Comparison of ENCODE assay signal across 19 cellular contexts in the genomic region with DNA sequence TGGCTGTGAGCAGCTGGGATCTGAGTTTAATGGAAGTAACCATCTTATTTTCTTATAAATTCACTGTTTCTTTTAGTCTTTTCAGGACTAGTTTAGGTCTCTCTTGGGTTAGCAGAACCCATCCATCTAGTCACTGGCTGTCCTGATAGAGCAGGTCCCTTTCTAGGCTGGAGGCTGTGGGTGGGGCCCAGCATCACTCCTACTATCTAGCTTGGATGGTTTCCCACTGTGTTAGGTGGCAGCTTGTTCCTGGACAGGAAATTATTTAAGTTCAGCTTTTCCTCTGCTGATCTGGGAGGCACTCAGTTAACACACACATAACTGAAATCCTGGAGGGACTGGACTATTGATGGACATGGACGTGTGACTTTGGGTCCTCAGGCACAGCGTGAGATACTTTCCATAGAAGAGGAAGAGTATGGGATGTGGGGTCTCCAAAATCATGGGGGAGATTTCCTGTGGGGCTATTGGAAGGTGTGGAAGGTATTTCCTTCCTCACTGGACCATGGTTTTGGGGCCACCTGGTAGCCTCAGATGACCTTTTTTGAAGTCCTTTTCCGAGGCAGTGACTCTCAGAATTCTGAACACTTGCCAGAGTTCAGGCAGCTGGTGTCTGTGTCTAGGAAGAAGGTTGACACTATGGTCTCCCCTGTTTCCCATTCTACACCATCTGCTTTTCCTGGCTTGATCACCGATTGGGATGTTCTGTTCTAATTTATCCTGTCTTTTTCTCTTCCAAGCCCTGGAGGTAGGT. TPM values are rescaled to one million over a fixed set of nuclear protein-coding genes. Genes with fewer than 3 reads are reported as not detected.
DNase-seq lines count a peak whose midpoint lies in the region; ATAC-seq and TF ChIP-seq lines count a peak whose summit lies in the region.
"Had no signal": no experiment of that assay in that cellular context is flagged by ENCODE, and none has a peak within 500 bp of the region (broad histone marks: within the 10 kb centered on the region; RNA-seq: fewer than 3 reads in every experiment).

No MANE protein-coding gene starts in this region.

- POLR2A ChIA-PET in activated CD4-positive, alpha-beta memory T cell treated with anti-CD3 and anti-CD28 coated beads for 36 hours (lab: Charles Lee): interaction anchor here (0.6 to 1.2 kb wide), 3 partner anchors 12 to 921 kb away, joined by 3 to 5 read pairs (median 3); no protein-coding TSS in a partner anchor
- POLR2A ChIA-PET in activated CD4-positive, alpha-beta memory T cell treated with anti-CD3 and anti-CD28 coated beads, Interleukin-2, amount 10 ng/mL, durations not matched to agents 7 days and 5 days (lab: Charles Lee): interaction anchor here (1.6 to 13.1 kb wide), 2 partner anchors 14 to 63 kb away, joined by 4 to 120 read pairs; a partner anchor contains a TSS

- no peak overlapping the region for H3K4me3 Mint-ChIP-seq in activated CD4-positive, alpha-beta memory T cell treated with anti-CD3 and anti-CD28 coated beads for 36 hours
- H3K4me3 Mint-ChIP-seq in activated CD4-positive, alpha-beta memory T cell treated with anti-CD3 and anti-CD28 coated beads, Interleukin-2, amount 10 ng/mL, durations not matched to agents 7 days and 5 days: no peak overlapping the region
- H3K4me3 Mint-ChIP-seq in activated T-helper 2 cell treated with anti-CD3 and anti-CD28 coated beads, Interferon-gamma antibody, Interleukin-2, Interleukin-4, amounts not matched to agents 10 μg/mL and 5 μg/mL and 100 μg/mL, durations not matched to agents 14 hours and 24 hours and 36 hours (ENCODE audit: low read depth): no peak overlapping the region
- H3K4me3 Mint-ChIP-seq: activated CD4-positive, alpha-beta T cell treated with anti-CD3 and anti-CD28 coated beads, Interleukin-2, amount 10 ng/mL, durations not matched to agents 24 days and 14 days; activated naive CD4-positive, alpha-beta T cell treated with anti-CD3 and anti-CD28 coated beads, Interleukin-2, amount 50 U/mL, for 24 hours; brain had no signal

- ATAC-seq in HG03095 (IDR thresholded peaks at IDR 0.05; ENCODE audit: unreplicated experiment): no peak

- no peaks in the 10 kb centered on the region for H3K36me3 Mint-ChIP-seq in activated CD4-positive, alpha-beta memory T cell treated with anti-CD3 and anti-CD28 coated beads for 36 hours
- no peaks in the 10 kb centered on the region for H3K36me3 Mint-ChIP-seq in activated CD4-positive, alpha-beta memory T cell treated with anti-CD3 and anti-CD28 coated beads, Interleukin-2, amount 10 ng/mL, durations not matched to agents 7 days and 5 days (ENCODE audit: low read depth)
- H3K36me3 Mint-ChIP-seq in activated T-helper 2 cell treated with anti-CD3 and anti-CD28 coated beads, Interferon-gamma antibody, Interleukin-2, Interleukin-4, amounts not matched to agents 10 μg/mL and 5 μg/mL and 100 μg/mL, durations not matched to agents 14 hours and 24 hours and 36 hours (ENCODE audit: low read depth): no peaks in the 10 kb centered on the region
- H3K36me3 Mint-ChIP-seq: activated naive CD4-positive, alpha-beta T cell treated with anti-CD3 and anti-CD28 coated beads, Interleukin-2, amount 50 U/mL, for 24 hours; brain had no signal

- peaks cover 44% of the 10 kb centered on the region for H3K4me1 Mint-ChIP-seq in activated CD4-positive, alpha-beta memory T cell treated with anti-CD3 and anti-CD28 coated beads for 36 hours (ENCODE audit: low read depth)
- peaks cover 69% of the 10 kb centered on the region for H3K4me1 Mint-ChIP-seq in activated CD4-positive, alpha-beta memory T cell treated with anti-CD3 and anti-CD28 coated beads, Interleukin-2, amount 10 ng/mL, durations not matched to agents 7 days and 5 days
- H3K4me1 Mint-ChIP-seq in activated T-helper 2 cell treated with anti-CD3 and anti-CD28 coated beads, Interferon-gamma antibody, Interleukin-2, Interleukin-4, amounts not matched to agents 10 μg/mL and 5 μg/mL and 100 μg/mL, durations not matched to agents 14 hours and 24 hours and 36 hours (ENCODE audit: low read depth): peaks cover 19% of the 10 kb centered on the region

- TF ChIP-seq POLR2A in transverse colon (IDR thresholded peaks at IDR 0.05): no peak

- no peaks in the 10 kb centered on the region for H3K9me3 Mint-ChIP-seq in activated CD4-positive, alpha-beta memory T cell treated with anti-CD3 and anti-CD28 coated beads for 36 hours
- no peaks in the 10 kb centered on the region for H3K9me3 Mint-ChIP-seq in activated CD4-positive, alpha-beta memory T cell treated with anti-CD3 and anti-CD28 coated beads, Interleukin-2, amount 10 ng/mL, durations not matched to agents 7 days and 5 days
- H3K9me3 Mint-ChIP-seq in activated T-helper 2 cell treated with anti-CD3 and anti-CD28 coated beads, Interferon-gamma antibody, Interleukin-2, Interleukin-4, amounts not matched to agents 10 μg/mL and 5 μg/mL and 100 μg/mL, durations not matched to agents 14 hours and 24 hours and 36 hours: no peaks in the 10 kb centered on the region
- H3K9me3 Mint-ChIP-seq: activated CD4-positive, alpha-beta T cell treated with anti-CD3 and anti-CD28 coated beads, Interleukin-2, amount 10 ng/mL, durations not matched to agents 24 days and 14 days; activated naive CD4-positive, alpha-beta T cell treated with anti-CD3 and anti-CD28 coated beads, Interleukin-2, amount 50 U/mL, for 24 hours had no signal

- in situ Hi-C loops in transverse colon (cut with MboI; ENCODE audit: low pct_ligation_motif_present in 1 of 4, low pct_unique_long_range_greater_than_20kb in 1 of 4, low sequenced_read_pairs in 3 of 4): no loop called here

- H3K27me3 ChIP-seq in transverse colon: no peaks in the 10 kb centered on the region
- H3K27me3 ChIP-seq: Peyer's patch, thyroid gland had no signal

- no peak overlapping the region for H3K27ac Mint-ChIP-seq in activated CD4-positive, alpha-beta memory T cell treated with anti-CD3 and anti-CD28 coated beads for 36 hours
- no peak overlapping the region for H3K27ac Mint-ChIP-seq in activated CD4-positive, alpha-beta memory T cell treated with anti-CD3 and anti-CD28 coated beads, Interleukin-2, amount 10 ng/mL, durations not matched to agents 7 days and 5 days
- no peak overlapping the region for H3K27ac Mint-ChIP-seq in activated T-helper 2 cell treated with anti-CD3 and anti-CD28 coated beads, Interferon-gamma antibody, Interleukin-2, Interleukin-4, amounts not matched to agents 10 μg/mL and 5 μg/mL and 100 μg/mL, durations not matched to agents 14 hours and 24 hours and 36 hours
- H3K27ac Mint-ChIP-seq: activated CD4-positive, alpha-beta T cell treated with anti-CD3 and anti-CD28 coated beads, Interleukin-2, amount 10 ng/mL, durations not matched to agents 24 days and 14 days; activated naive CD4-positive, alpha-beta T cell treated with anti-CD3 and anti-CD28 coated beads, Interleukin-2, amount 50 U/mL, for 24 hours had no signal

- TF ChIP-seq EP300 in transverse colon (IDR thresholded peaks at IDR 0.05; ENCODE audit: low read depth): no peak

- no peak overlapping the region for H3K4me3 ChIP-seq in transverse colon
- H3K4me3 ChIP-seq: Peyer's patch, thyroid gland had no signal

- no peaks in the 10 kb centered on the region for H3K9me3 ChIP-seq in transverse colon
- H3K9me3 ChIP-seq: Peyer's patch, thyroid gland had no signal

- no peaks in the 10 kb centered on the region for H3K27me3 Mint-ChIP-seq in activated CD4-positive, alpha-beta memory T cell treated with anti-CD3 and anti-CD28 coated beads for 36 hours
- no peaks in the 10 kb centered on the region for H3K27me3 Mint-ChIP-seq in activated CD4-positive, alpha-beta memory T cell treated with anti-CD3 and anti-CD28 coated beads, Interleukin-2, amount 10 ng/mL, durations not matched to agents 7 days and 5 days
- H3K27me3 Mint-ChIP-seq in activated T-helper 2 cell treated with anti-CD3 and anti-CD28 coated beads, Interferon-gamma antibody, Interleukin-2, Interleukin-4, amounts not matched to agents 10 μg/mL and 5 μg/mL and 100 μg/mL, durations not matched to agents 14 hours and 24 hours and 36 hours (ENCODE audit: low read depth): peaks cover 42% of the 10 kb centered on the region
- H3K27me3 Mint-ChIP-seq: activated naive CD4-positive, alpha-beta T cell treated with anti-CD3 and anti-CD28 coated beads, Interleukin-2, amount 50 U/mL, for 24 hours; brain had no signal

- peak overlapping the region; percentile 70 for H3K27ac ChIP-seq in caudate nucleus (ENCODE audit: low read depth, low read length)
- H3K27ac ChIP-seq in transverse colon: peak overlapping the region in 2 of 4 donors; percentile 3 to 6
- H3K27ac ChIP-seq: 22Rv1, Peyer's patch had no signal

- H3K4me1 ChIP-seq in transverse colon: peaks cover 8 to 78% (median 40%) of the 10 kb centered on the region in 4 donors
- H3K4me1 ChIP-seq: Peyer's patch had no signal

- intact Hi-C loops in activated CD4-positive, alpha-beta memory T cell treated with anti-CD3 and anti-CD28 coated beads for 36 hours (cut with micrococcal nuclease): no loop called here
- intact Hi-C loops in transverse colon (cut with DNase I; ENCODE audit: low total_unique reads): no loop called here
- intact Hi-C loops in activated T-helper 2 cell treated with anti-CD3 and anti-CD28 coated beads, Interferon-gamma antibody, Interleukin-2, Interleukin-4, amounts not matched to agents 10 μg/mL and 5 μg/mL and 100 μg/mL, durations not matched to agents 14 hours and 24 hours and 36 hours (cut with micrococcal nuclease): no loop called here

- WGBS in transverse colon (ENCODE audit: low coverage in 1 of 2), 2 donors: 75 to 76% methylated on average over 2 to 4 of the region's 4 CpGs

- TF ChIP-seq CTCF in transverse colon (IDR thresholded peaks at IDR 0.05): no peak

- H3K36me3 ChIP-seq in transverse colon: no peaks in the 10 kb centered on the region
- H3K36me3 ChIP-seq: Peyer's patch, thyroid gland had no signal

- peak; percentile 5 for DNase-seq in activated CD4-positive, alpha-beta memory T cell treated with anti-CD3 and anti-CD28 coated beads for 36 hours
- DNase-seq in activated CD4-positive, alpha-beta memory T cell treated with anti-CD3 and anti-CD28 coated beads, Interleukin-2, amount 10 ng/mL, durations not matched to agents 7 days and 5 days: no peak
- DNase-seq in caudate nucleus (lab: John Stamatoyannopoulos, UW) (peak in 1 of 61 donors; percentile 88), islet precursor cell (peak; percentile 35), transverse colon (peak; percentile 68), DMS153 treated with DMSO at 0.1 percent for 48 hours (lab: John Stamatoyannopoulos, UW; ENCODE audit: unreplicated experiment) (no peak)
- DNase-seq in activated T-helper 2 cell treated with anti-CD3 and anti-CD28 coated beads, Interferon-gamma antibody, Interleukin-2, Interleukin-4, amounts not matched to agents 10 μg/mL and 5 μg/mL and 100 μg/mL, durations not matched to agents 14 hours and 24 hours and 36 hours (ENCODE audit: low spot score): no peak
- DNase-seq: activated CD4-positive, alpha-beta T cell treated with anti-CD3 and anti-CD28 coated beads, Interleukin-2, amount 10 ng/mL, durations not matched to agents 24 days and 14 days; DMS53; IMR-90; NCI-H2081 treated with DMSO at 0.1 percent for 48 hours; NCI-H748 treated with DMSO at 0.1 percent for 48 hours; stimulated activated CD4-positive, alpha-beta T cell treated with anti-CD3 and anti-CD28 coated beads, Interleukin-4, amount 100 ng/mL, for 24 hours; thyroid gland had no signal

- CTCF ChIA-PET in activated CD4-positive, alpha-beta memory T cell treated with anti-CD3 and anti-CD28 coated beads for 36 hours (lab: Charles Lee): interaction anchor here (1.3 to 1.7 kb wide), 2 partner anchors 72 to 199 kb away, joined by 3 to 6 read pairs; no protein-coding TSS in a partner anchor
- CTCF ChIA-PET in activated CD4-positive, alpha-beta memory T cell treated with anti-CD3 and anti-CD28 coated beads, Interleukin-2, amount 10 ng/mL, durations not matched to agents 7 days and 5 days (lab: Charles Lee): interaction anchor here (1.0 kb wide), 1 partner anchor 72 kb away, joined by 3 read pairs; no protein-coding TSS in a partner anchor

RNA-seq across cellular contexts. Expression of a gene that starts 11.4 kb away (rescaled TPM):
- 10 to 100 TPM; 20.1 to 22.6 TPM for total RNA-seq in activated CD4-positive, alpha-beta memory T cell treated with anti-CD3 and anti-CD28 coated beads for 36 hours
- 100 to 1,000 TPM; 126 to 133 TPM for total RNA-seq in activated CD4-positive, alpha-beta memory T cell treated with anti-CD3 and anti-CD28 coated beads, Interleukin-2, amount 10 ng/mL, durations not matched to agents 7 days and 5 days
- 100 to 1,000 TPM in 2 of 4 donors, 10 to 100 TPM in 2; 58.1 to 273 (median 94.7) TPM for total RNA-seq in transverse colon
- total RNA-seq in activated T-helper 2 cell treated with anti-CD3 and anti-CD28 coated beads, Interferon-gamma antibody, Interleukin-2, Interleukin-4, amounts not matched to agents 10 μg/mL and 5 μg/mL and 100 μg/mL, durations not matched to agents 14 hours and 24 hours and 36 hours: 1.0 and 1.9 TPM in 2 replicates

Comparison
In these comparisons a context has a peak if more than half of its experiments do, and no peak if none do; other contexts are left out.
1. DNase-seq: peak in activated CD4-positive, alpha-beta memory T cell treated with anti-CD3 and anti-CD28 coated beads for 36 hours (single experiment), islet precursor cell (single experiment) and transverse colon (single experiment); none in activated CD4-positive, alpha-beta memory T cell treated with anti-CD3 and anti-CD28 coated beads, Interleukin-2, amount 10 ng/mL, durations not matched to agents 7 days and 5 days (single experiment), activated T-helper 2 cell treated with anti-CD3 and anti-CD28 coated beads, Interferon-gamma antibody, Interleukin-2, Interleukin-4, amounts not matched to agents 10 μg/mL and 5 μg/mL and 100 μg/mL, durations not matched to agents 14 hours and 24 hours and 36 hours (single experiment) and DMS153 treated with DMSO at 0.1 percent for 48 hours (single experiment).